Comparison of ENCODE assay signal across 17 cellular contexts in genomic region chr3:153338487-153338886, GRCh38.
DNase-seq lines count a peak whose midpoint lies in the region; ATAC-seq lines count a peak whose summit lies in the region.
"Had no signal": no experiment of that assay in that cellular context is flagged by ENCODE, and none has a peak within 500 bp of the region (broad histone marks: within the 10 kb centered on the region; RNA-seq: fewer than 3 reads in every experiment).

No MANE protein-coding gene starts in this region.

- intact Hi-C loops in sciatic nerve (cut with DNase I) = no loop called here

- ATAC-seq in sciatic nerve = peak; percentile 77
- ATAC-seq: T-cell had no signal

- DNase-seq in GM03348 (ENCODE audit: low spot score) (peak; percentile 30), astrocyte of the hippocampus (ENCODE audit: low read depth, low spot score) (peak; percentile 20), foreskin melanocyte (peak; percentile 86), sciatic nerve (ENCODE audit: low spot score) (no peak), NCI-H128 (lab: John Stamatoyannopoulos, UW; ENCODE audit: unreplicated experiment) (no peak), NCI-H510A treated with DMSO at 0.1 percent for 48 hours (lab: John Stamatoyannopoulos, UW) (no peak)
- DNase-seq in stimulated activated naive CD4-positive, alpha-beta T cell treated with Interleukin-2 at 50 U/mL for 16 hours (lab: John Stamatoyannopoulos, UW) = no peak
- DNase-seq in activated CD8-positive, alpha-beta memory T cell treated with anti-CD3 and anti-CD28 coated beads, Interleukin-2, amount 50 U/mL, for 4 hours = no peak
- DNase-seq: activated CD4-positive, CD25-positive, alpha-beta regulatory T cell; activated naive CD8-positive, alpha-beta T cell treated with anti-CD3 and anti-CD28 coated beads, Interleukin-2, amount 10 ng/mL, durations not matched to agents 7 days and 5 days; CD8-positive, alpha-beta memory T cell; cortex of kidney; esophagus squamous epithelium; midbrain; NCI-H2029 treated with DMSO at 0.1 percent for 48 hours; stimulated activated CD4-positive, alpha-beta T cell treated with anti-CD3 and anti-CD28 coated beads, Interleukin-2, amount 100 ng/mL, for 48 hours; T-cell had no signal

Comparison
In these comparisons a context has a peak if more than half of its experiments do, and no peak if none do; other contexts are left out.
1. DNase-seq: peak in GM03348 (single experiment), astrocyte of the hippocampus (single experiment) and foreskin melanocyte (single experiment); none in sciatic nerve (single experiment), stimulated activated naive CD4-positive, alpha-beta T cell treated with Interleukin-2 at 50 U/mL for 16 hours (single experiment), activated CD8-positive, alpha-beta memory T cell treated with anti-CD3 and anti-CD28 coated beads, Interleukin-2, amount 50 U/mL, for 4 hours (single experiment), NCI-H128 (single experiment) and NCI-H510A treated with DMSO at 0.1 percent for 48 hours (single experiment).